ENCODE assay signal across 19 cellular contexts in genomic region chr6:148109732-148110131, GRCh38.
A peak's percentile ranks its signal among the peaks of the same experiment; 100 is the strongest.
DNase-seq lines count a peak whose midpoint lies in the region; ATAC-seq, FAIRE-seq and TF ChIP-seq lines count a peak whose summit lies in the region.
"Had no signal": no experiment of that assay in that cellular context is flagged by ENCODE, and none has a peak within 500 bp of the region (broad histone marks: within the 10 kb centered on the region; RNA-seq: fewer than 3 reads in every experiment).

No MANE protein-coding gene starts in this region.

- no peaks in the 10 kb centered on the region for H4K20me1 ChIP-seq in GM23248 (ENCODE audit: insufficient read depth)

- no peaks in the 10 kb centered on the region for H3K79me2 ChIP-seq in GM23248 (ENCODE audit: insufficient read depth)
- H3K79me2 ChIP-seq: parathyroid adenoma had no signal

- DNase-seq in Caki2 (ENCODE audit: low read depth) (peak; percentile 69), M059J (ENCODE audit: low read depth) (peak; percentile 53), NCI-H524 treated with DMSO at 0.1 percent for 48 hours (lab: John Stamatoyannopoulos, UW) (peak; percentile 80), kidney (peak; percentile 65), GM23248 (no peak), osteocyte (ENCODE audit: extremely low spot score, unreplicated experiment) (no peak)
- no peak for DNase-seq in CD4-positive, alpha-beta memory T cell
- DNase-seq: activated CD8-positive, alpha-beta T cell treated with anti-CD3 and anti-CD28 coated beads for 36 hours; activated T-cell treated with anti-CD3 and anti-CD28 coated beads, Interleukin-2, amount 50 U/mL, for 48 hours; CD8-positive, alpha-beta T cell; HFFc6; KG1; naive B cell; NCI-H1436; stimulated activated CD4-positive, alpha-beta T cell treated with anti-CD3 and anti-CD28 coated beads, Interleukin-4, amount 100 ng/mL, for 24 hours had no signal

- TF ChIP-seq CTCF in kidney (IDR thresholded peaks at IDR 0.05; ENCODE audit: borderline replicate concordance, extremely low read depth, insufficient read depth) (no peak), osteocyte (IDR thresholded peaks at IDR 0.05) (no peak)

- no peak overlapping the region for H2AFZ ChIP-seq in GM23248
- H2AFZ ChIP-seq: parathyroid adenoma had no signal

- H3K9me3 ChIP-seq in kidney (ENCODE audit: control insufficient read depth in 1 of 2, low read length in 2 of 2) (no peaks in the 10 kb centered on the region), GM23248 (ENCODE audit: low read depth) (no peaks in the 10 kb centered on the region)
- no peaks in the 10 kb centered on the region for H3K9me3 ChIP-seq in CD4-positive, alpha-beta memory T cell (ENCODE audit: control insufficient read depth in 1 of 2, low read length in 2 of 2)

- H3K27ac Mint-ChIP-seq in osteocyte (ENCODE audit: unreplicated experiment), result no peak overlapping the region
- H3K27ac Mint-ChIP-seq in CD4-positive, alpha-beta memory T cell, result no peak overlapping the region
- H3K27ac Mint-ChIP-seq: activated CD8-positive, alpha-beta T cell treated with anti-CD3 and anti-CD28 coated beads for 36 hours; activated naive CD4-positive, alpha-beta T cell treated with anti-CD3 and anti-CD28 coated beads, Interleukin-2, amount 50 U/mL, for 72 hours; CD8-positive, alpha-beta T cell; HFFc6; naive B cell had no signal

- CTCF ChIA-PET in CD4-positive, alpha-beta memory T cell (lab: Charles Lee; ENCODE audit: partially characterized antibody), result no interaction called here

- H3K9me2 ChIP-seq in GM23248 (ENCODE audit: insufficient read depth), result no peaks in the 10 kb centered on the region

- no peak for FAIRE-seq in kidney (lab: Jason Lieb, UNC)

- H3K27ac ChIP-seq in kidney (ENCODE audit: low read depth in 2 of 2, low read length in 2 of 2), result no peak overlapping the region
- no peak overlapping the region for H3K27ac ChIP-seq in GM23248
- H3K27ac ChIP-seq in CD4-positive, alpha-beta memory T cell (ENCODE audit: low read depth, low read length), result no peak overlapping the region
- H3K27ac ChIP-seq: epithelial cell of prostate, parathyroid adenoma had no signal

- no peak overlapping the region for H3K4me3 ChIP-seq in kidney (ENCODE audit: low read length in 2 of 2)
- no peak overlapping the region for H3K4me3 ChIP-seq in GM23248
- no peak overlapping the region for H3K4me3 ChIP-seq in CD4-positive, alpha-beta memory T cell (ENCODE audit: low read length in 2 of 2)

- H3K4me1 Mint-ChIP-seq in osteocyte (ENCODE audit: unreplicated experiment), result peaks cover 2% of the 10 kb centered on the region
- no peaks in the 10 kb centered on the region for H3K4me1 Mint-ChIP-seq in CD4-positive, alpha-beta memory T cell
- H3K4me1 Mint-ChIP-seq: naive B cell had no signal

- H3K9ac ChIP-seq in kidney (ENCODE audit: low read length in 2 of 2) (no peak overlapping the region), GM23248 (no peak overlapping the region)
- H3K9ac ChIP-seq: parathyroid adenoma had no signal

- in situ Hi-C loops in Caki2 (cut with HindIII; ENCODE audit: low pct_unique_long_range_greater_than_20kb, low sequenced_read_pairs) (no loop called here), GM23248 (cut with MboI) (no loop called here)

- H3K4me2 ChIP-seq in GM23248 (ENCODE audit: unreplicated experiment), result no peak overlapping the region

- no peak for ATAC-seq in HG03039 (IDR thresholded peaks at IDR 0.05; ENCODE audit: unreplicated experiment)
- ATAC-seq: activated CD8-positive, alpha-beta T cell treated with anti-CD3 and anti-CD28 coated beads for 36 hours; activated naive CD4-positive, alpha-beta T cell treated with anti-CD3 and anti-CD28 coated beads, Interleukin-2, amount 50 U/mL, for 72 hours; CD8-positive, alpha-beta T cell had no signal

- no peak overlapping the region for H3K4me3 Mint-ChIP-seq in osteocyte (ENCODE audit: unreplicated experiment)
- no peak overlapping the region for H3K4me3 Mint-ChIP-seq in CD4-positive, alpha-beta memory T cell
- H3K4me3 Mint-ChIP-seq: activated CD8-positive, alpha-beta T cell treated with anti-CD3 and anti-CD28 coated beads for 36 hours; CD8-positive, alpha-beta T cell; HFFc6; naive B cell had no signal

- intact Hi-C loops in kidney (cut with DNase I), result no loop called here
- intact Hi-C loops in CD4-positive, alpha-beta memory T cell (cut with micrococcal nuclease), result no loop called here

- WGBS in GM23248 (ENCODE audit: low coverage in 1 of 2, low lambda C conversion rate in 2 of 2, missing lambda C conversion rate in 2 of 2), 2 experiments, result 30 to 31% methylated on average over 3 of the region's 3 CpGs

- no peaks in the 10 kb centered on the region for H3K27me3 ChIP-seq in GM23248 (replicated peaks; ENCODE audit: insufficient read depth)
- no peaks in the 10 kb centered on the region for H3K27me3 ChIP-seq in CD4-positive, alpha-beta memory T cell (ENCODE audit: insufficient read depth, low read length)

- H3K36me3 ChIP-seq in kidney (ENCODE audit: control insufficient read depth in 1 of 2, insufficient read depth in 2 of 2, low read length in 2 of 2) (no peaks in the 10 kb centered on the region), GM23248 (ENCODE audit: low read depth) (no peaks in the 10 kb centered on the region)
- H3K36me3 ChIP-seq in CD4-positive, alpha-beta memory T cell (ENCODE audit: insufficient read depth, low read length), result no peaks in the 10 kb centered on the region

- no peaks in the 10 kb centered on the region for H3F3A ChIP-seq in GM23248 (ENCODE audit: insufficient read depth)

- no peaks in the 10 kb centered on the region for H3K27me3 Mint-ChIP-seq in osteocyte (ENCODE audit: unreplicated experiment)
- H3K27me3 Mint-ChIP-seq in CD4-positive, alpha-beta memory T cell, result peaks cover 4% of the 10 kb centered on the region in 2 donors
- H3K27me3 Mint-ChIP-seq: activated CD8-positive, alpha-beta T cell treated with anti-CD3 and anti-CD28 coated beads for 36 hours had no signal

- POLR2A ChIA-PET in CD4-positive, alpha-beta memory T cell (lab: Charles Lee; ENCODE audit: partially characterized antibody), result no interaction called here

- H3K36me3 Mint-ChIP-seq in osteocyte (ENCODE audit: unreplicated experiment), result no peaks in the 10 kb centered on the region
- no peaks in the 10 kb centered on the region for H3K36me3 Mint-ChIP-seq in CD4-positive, alpha-beta memory T cell
- H3K36me3 Mint-ChIP-seq: activated naive CD4-positive, alpha-beta T cell treated with anti-CD3 and anti-CD28 coated beads, Interleukin-2, amount 50 U/mL, for 72 hours; CD8-positive, alpha-beta T cell; naive B cell had no signal

- H3K9me3 Mint-ChIP-seq in osteocyte (ENCODE audit: unreplicated experiment), result no peaks in the 10 kb centered on the region
- peaks cover 0 to 4% (median 0%) of the 10 kb centered on the region in 8 donors for H3K9me3 Mint-ChIP-seq in CD4-positive, alpha-beta memory T cell
- H3K9me3 Mint-ChIP-seq: activated CD8-positive, alpha-beta T cell treated with anti-CD3 and anti-CD28 coated beads for 36 hours; activated naive CD4-positive, alpha-beta T cell treated with anti-CD3 and anti-CD28 coated beads, Interleukin-2, amount 50 U/mL, for 72 hours; CD8-positive, alpha-beta T cell; HFFc6 had no signal

- H3K4me1 ChIP-seq in kidney (ENCODE audit: control insufficient read depth in 1 of 2, insufficient read depth in 1 of 2, low read depth in 1 of 2, low read length in 2 of 2) (no peaks in the 10 kb centered on the region), GM23248 (ENCODE audit: insufficient read depth) (no peaks in the 10 kb centered on the region)
- H3K4me1 ChIP-seq in CD4-positive, alpha-beta memory T cell (ENCODE audit: insufficient read depth, low read length), result no peaks in the 10 kb centered on the region

Comparison
In these comparisons a context has a peak if more than half of its experiments do, and no peak if none do; other contexts are left out.
1. DNase-seq: peak in Caki2 (single experiment), M059J (single experiment), NCI-H524 treated with DMSO at 0.1 percent for 48 hours (single experiment) and kidney (single experiment); none in GM23248 (single experiment), osteocyte (single experiment) and CD4-positive, alpha-beta memory T cell (0 of 5).